16 cellular contexts compared by ENCODE assay signal in genomic region chr11:61505640-61506155, GRCh38. TPM values are rescaled to one million over a fixed set of nuclear protein-coding genes. Genes with fewer than 3 reads are reported as not detected.
DNase-seq lines count a peak whose midpoint lies in the region; ATAC-seq, FAIRE-seq and TF ChIP-seq lines count a peak whose summit lies in the region.
"Had no signal": no experiment of that assay in that cellular context is flagged by ENCODE, and none has a peak within 500 bp of the region (broad histone marks: within the 10 kb centered on the region; RNA-seq: fewer than 3 reads in every experiment).

No MANE protein-coding gene starts in this region.

- peak overlapping the region in 33 of 59 donors; percentile 6 to 79 (median 51) for H3K27ac ChIP-seq in dorsolateral prefrontal cortex
- no peak overlapping the region for H3K27ac ChIP-seq in effector memory CD4-positive, alpha-beta T cell (ENCODE audit: insufficient read depth, low read length, poor library complexity, severe bottlenecking)
- H3K27ac ChIP-seq: BLaER1 treated with 17β-estradiol and CSF1 and Interleukin-3, amounts not matched to agents 10 nM and 100 nM; left ventricle myocardium inferior; transverse colon had no signal

- H3K4me1 ChIP-seq in effector memory CD4-positive, alpha-beta T cell (ENCODE audit: control insufficient read depth, insufficient read depth, low read length, poor library complexity, severe bottlenecking), result peaks cover 14% of the 10 kb centered on the region

- H3K9me3 ChIP-seq in effector memory CD4-positive, alpha-beta T cell (ENCODE audit: control insufficient read depth, low read length), result no peaks in the 10 kb centered on the region
- H3K9me3 ChIP-seq: BLaER1 treated with 17β-estradiol and CSF1 and Interleukin-3, amounts not matched to agents 10 nM and 100 nM; left ventricle myocardium inferior; transverse colon had no signal

- no peak for FAIRE-seq in RCC 7860 (lab: Jason Lieb, UNC)

- no peak for ATAC-seq in HG03460 (IDR thresholded peaks at IDR 0.05; ENCODE audit: unreplicated experiment)
- ATAC-seq in HG02981 (IDR thresholded peaks at IDR 0.05; ENCODE audit: unreplicated experiment), result no peak
- ATAC-seq: effector memory CD8-positive, alpha-beta T cell; stimulated activated naive B cell treated with anti-CD40 and anti-IgM and Interleukin-4, amounts not matched to agents 10 μg/mL and 1 μg/mL and 100 μg/mL, for 72 hours had no signal

- H3K4me3 ChIP-seq in dorsolateral prefrontal cortex, result no peak overlapping the region
- no peak overlapping the region for H3K4me3 ChIP-seq in effector memory CD4-positive, alpha-beta T cell (ENCODE audit: insufficient read depth, low read depth, low read length, poor library complexity, severe bottlenecking)
- H3K4me3 ChIP-seq: BLaER1 treated with 17β-estradiol and CSF1 and Interleukin-3, amounts not matched to agents 10 nM and 100 nM; left ventricle myocardium inferior; transverse colon had no signal

- DNase-seq in H4 (ENCODE audit: low spot score), result peak; percentile 45
- DNase-seq in RCC 7860 (ENCODE audit: low spot score), result peak; percentile 8
- peak in 7 of 10 donors; percentile 49 to 79 (median 66) for DNase-seq in dorsolateral prefrontal cortex
- peak; percentile 80 for DNase-seq in occipital lobe (lab: John Stamatoyannopoulos, UW)
- DNase-seq in effector memory CD4-positive, alpha-beta T cell, result no peak
- DNase-seq: activated T-cell treated with anti-CD3 and anti-CD28 coated beads, Interleukin-2, amount 50 U/mL, for 24 hours; DMS53; effector memory CD8-positive, alpha-beta T cell; KBM-7; left ventricle myocardium inferior; NCI-H345; stimulated activated naive B cell treated with anti-CD40 and anti-IgM and Interleukin-4, amounts not matched to agents 10 μg/mL and 1 μg/mL and 100 μg/mL, for 72 hours; transverse colon had no signal

- intact Hi-C loops in dorsolateral prefrontal cortex (cut with DNase I), result no loop called here

- peaks cover 0 to 33% (median 12%) of the 10 kb centered on the region in 45 donors for H3K27me3 ChIP-seq in dorsolateral prefrontal cortex
- peaks cover 25% of the 10 kb centered on the region for H3K27me3 ChIP-seq in effector memory CD4-positive, alpha-beta T cell (replicated peaks; ENCODE audit: control insufficient read depth, insufficient read depth, low read length, poor library complexity, severe bottlenecking)

- H3K36me3 ChIP-seq in effector memory CD4-positive, alpha-beta T cell (ENCODE audit: control insufficient read depth, insufficient read depth, low read length), result no peaks in the 10 kb centered on the region
- H3K36me3 ChIP-seq: BLaER1 treated with 17β-estradiol and CSF1 and Interleukin-3, amounts not matched to agents 10 nM and 100 nM; left ventricle myocardium inferior; transverse colon had no signal

- no peak for TF ChIP-seq CTCF in dorsolateral prefrontal cortex (IDR thresholded peaks at IDR 0.05 in 54 of 56, conservative IDR thresholded peaks at IDR 0.05 in 2 of 56; ENCODE audit: low read depth in 1 of 56, partially characterized antibody in 56 of 56)

RNA-seq across cellular contexts. Expression of gene LRRC10B, which starts 2.9 kb away (rescaled TPM):
- not detected in 2 replicates for total RNA-seq in H4 (2014; rRNA removed; shearing (Covaris generic))
- total RNA-seq in dorsolateral prefrontal cortex, result 10 to 100 TPM in 46 of 120 experiments, 1 to 10 TPM in 74; 1.3 to 19.6 (median 9.1) TPM
- total RNA-seq in occipital lobe, result 3.1 TPM

Comparison
In these comparisons a context has a peak if more than half of its experiments do, and no peak if none do; other contexts are left out.
1. DNase-seq: peak in H4 (single experiment), RCC 7860 (single experiment), dorsolateral prefrontal cortex (7 of 10) and occipital lobe (single experiment); none in effector memory CD4-positive, alpha-beta T cell (0 of 3).